11 cellular contexts compared by ENCODE assay signal in the genomic region with DNA sequence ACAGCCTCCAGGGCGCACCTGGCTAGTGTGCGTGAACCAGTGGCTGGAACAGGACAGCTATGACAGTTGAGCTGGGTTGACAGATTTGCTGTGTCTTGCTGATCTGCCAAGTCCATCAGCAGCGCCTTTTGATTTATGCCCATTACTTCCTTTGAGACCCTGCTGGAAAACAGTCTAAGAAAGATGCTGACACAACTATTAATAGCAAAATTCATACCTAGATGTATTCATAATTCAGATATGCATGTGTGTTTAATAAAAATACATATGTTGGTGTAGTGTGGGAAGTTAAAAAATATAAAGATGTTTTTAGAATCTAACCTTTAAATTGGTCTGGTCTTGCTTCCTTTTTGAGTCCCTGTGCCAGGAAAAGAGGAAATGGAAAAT.
"Had no signal": no experiment of that assay in that cellular context is flagged by ENCODE, and none has a peak within 500 bp of the region (broad histone marks: within the 10 kb centered on the region; RNA-seq: fewer than 3 reads in every experiment).

No MANE protein-coding gene starts in this region.

- H3K27ac Mint-ChIP-seq: activated naive CD8-positive, alpha-beta T cell treated with anti-CD3 and anti-CD28 coated beads, Interleukin-2, amount 10 ng/mL, durations not matched to agents 7 days and 5 days; neural progenitor cell had no signal

- H3K27me3 Mint-ChIP-seq: activated naive CD8-positive, alpha-beta T cell treated with anti-CD3 and anti-CD28 coated beads, Interleukin-2, amount 10 ng/mL, durations not matched to agents 7 days and 5 days had no signal

- H3K4me3 Mint-ChIP-seq: activated naive CD8-positive, alpha-beta T cell treated with anti-CD3 and anti-CD28 coated beads, Interleukin-2, amount 10 ng/mL, durations not matched to agents 7 days and 5 days; immature natural killer cell; neural progenitor cell; WTC11 had no signal

- H3K9me3 Mint-ChIP-seq: activated naive CD8-positive, alpha-beta T cell treated with anti-CD3 and anti-CD28 coated beads, Interleukin-2, amount 10 ng/mL, durations not matched to agents 7 days and 5 days; immature natural killer cell; neural progenitor cell; WTC11 had no signal

- ATAC-seq: body of pancreas, left ventricle myocardium superior, right cardiac atrium, WTC11 had no signal

- DNase-seq: activated CD4-positive, alpha-beta T cell treated with anti-CD3 and anti-CD28 coated beads for 48 hours; activated naive CD8-positive, alpha-beta T cell treated with anti-CD3 and anti-CD28 coated beads, Interleukin-2, amount 10 ng/mL, durations not matched to agents 7 days and 5 days; activated T-cell treated with anti-CD3 and anti-CD28 coated beads, Interleukin-2, amount 50 U/mL, for 1 hour; body of pancreas; dermis blood vessel endothelial cell; effector memory CD4-positive, alpha-beta T cell; immature natural killer cell; left ventricle myocardium superior; right cardiac atrium had no signal

- H3K4me1 Mint-ChIP-seq: immature natural killer cell, neural progenitor cell had no signal
